In the genomic region with DNA sequence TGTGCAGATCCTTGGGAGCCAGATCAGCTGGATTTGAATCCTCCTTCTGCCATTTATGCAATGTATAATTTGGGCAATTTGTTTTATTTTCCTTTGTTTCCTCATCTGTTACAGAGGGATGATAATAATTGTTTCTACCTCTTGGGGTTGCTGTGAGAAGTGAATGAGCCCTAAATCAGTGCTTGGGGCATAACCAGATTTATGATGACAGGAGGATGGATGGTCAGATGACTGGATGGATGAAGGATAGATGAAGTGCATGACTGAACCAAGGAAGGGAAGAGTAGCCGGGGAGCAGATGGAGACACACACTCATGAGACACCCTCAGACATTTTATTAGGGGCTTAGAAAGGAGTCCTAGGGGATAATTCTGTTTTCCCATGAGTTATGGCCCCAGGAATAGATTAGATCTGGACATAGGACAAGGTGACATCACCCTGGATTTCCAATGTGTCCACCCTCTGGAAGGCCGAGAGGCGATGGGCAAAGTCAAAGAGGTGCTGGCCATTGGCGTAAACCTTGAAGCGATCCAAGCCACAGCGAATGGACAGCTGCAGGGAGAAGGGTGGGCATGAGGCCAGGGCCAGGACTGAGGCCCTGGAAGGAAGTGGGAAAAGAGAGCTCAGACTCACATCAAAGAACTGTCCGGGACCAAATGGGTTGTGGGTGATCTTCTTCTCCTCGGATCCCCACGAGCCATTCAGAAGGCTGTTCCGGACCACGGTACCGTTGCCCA, we compare ENCODE assay signal across 35 cellular contexts. TPM values are rescaled to one million over a fixed set of nuclear protein-coding genes. Genes with fewer than 3 reads are reported as not detected.
"Had no signal": no experiment of that assay in that cellular context is flagged by ENCODE, and none has a peak within 500 bp of the region (broad histone marks: within the 10 kb centered on the region; RNA-seq: fewer than 3 reads in every experiment).

No MANE protein-coding gene starts in this region.

- H3K36me3 Mint-ChIP-seq: WTC11 had no signal

- H3K27me3 ChIP-seq: ascending aorta, cardiac muscle cell, Peyer's patch had no signal

- H3K4me3 ChIP-seq: ascending aorta, cardiac muscle cell, Peyer's patch, SK-N-MC had no signal

- H3K9me3 Mint-ChIP-seq: activated CD4-positive, alpha-beta T cell treated with anti-CD3 and anti-CD28 coated beads, Interleukin-2, amount 10 ng/mL, durations not matched to agents 7 days and 5 days; activated naive CD4-positive, alpha-beta T cell treated with anti-CD3 and anti-CD28 coated beads, Interleukin-2, amount 50 U/mL, for 24 hours; activated naive CD8-positive, alpha-beta T cell treated with anti-CD3 and anti-CD28 coated beads, Interleukin-2, amount 10 ng/mL, durations not matched to agents 7 days and 5 days; activated T-cell treated with anti-CD3 and anti-CD28 coated beads, Interleukin-2, amount 50 U/mL, for 24 hours; activated T-helper 2 cell treated with anti-CD3 and anti-CD28 coated beads, Interferon-gamma antibody, Interleukin-2, Interleukin-4, amounts not matched to agents 10 μg/mL and 5 μg/mL and 100 μg/mL, durations not matched to agents 14 hours and 24 hours and 36 hours; central memory CD8-positive, alpha-beta T cell had no signal

- H3K9me3 ChIP-seq: ascending aorta, Peyer's patch had no signal

- H3K4me1 ChIP-seq: ascending aorta, Peyer's patch had no signal

- H3K4me1 Mint-ChIP-seq: WTC11 had no signal

- ATAC-seq: activated CD4-positive, alpha-beta T cell treated with anti-CD3 and anti-CD28 coated beads for 36 hours; activated CD4-positive, CD25-positive, alpha-beta regulatory T cell treated with anti-CD3 and anti-CD28 coated beads, Interleukin-2, amount 50 U/mL, for 24 hours; activated CD8-positive, alpha-beta T cell treated with anti-CD3 and anti-CD28 coated beads, Interleukin-2, amount 10 ng/mL, durations not matched to agents 7 days and 5 days; PC-3; Right ventricle myocardium inferior; WTC11 had no signal

- H3K4me3 Mint-ChIP-seq: activated CD4-positive, alpha-beta T cell treated with anti-CD3 and anti-CD28 coated beads for 36 hours; activated CD4-positive, alpha-beta T cell treated with anti-CD3 and anti-CD28 coated beads, Interleukin-2, amount 10 ng/mL, durations not matched to agents 7 days and 5 days; activated CD8-positive, alpha-beta T cell treated with anti-CD3 and anti-CD28 coated beads, Interleukin-2, amount 10 ng/mL, durations not matched to agents 7 days and 5 days; activated naive CD4-positive, alpha-beta T cell treated with anti-CD3 and anti-CD28 coated beads, Interleukin-2, amount 50 U/mL, for 24 hours; activated naive CD8-positive, alpha-beta T cell treated with anti-CD3 and anti-CD28 coated beads, Interleukin-2, amount 10 ng/mL, durations not matched to agents 7 days and 5 days; activated T-cell treated with anti-CD3 and anti-CD28 coated beads, Interleukin-2, amount 50 U/mL, for 24 hours; central memory CD8-positive, alpha-beta T cell; WTC11 had no signal

- H3K27ac Mint-ChIP-seq: activated CD4-positive, alpha-beta T cell treated with anti-CD3 and anti-CD28 coated beads for 36 hours; activated CD4-positive, alpha-beta T cell treated with anti-CD3 and anti-CD28 coated beads, Interleukin-2, amount 10 ng/mL, durations not matched to agents 7 days and 5 days; activated CD8-positive, alpha-beta T cell treated with anti-CD3 and anti-CD28 coated beads, Interleukin-2, amount 10 ng/mL, durations not matched to agents 7 days and 5 days; activated naive CD4-positive, alpha-beta T cell treated with anti-CD3 and anti-CD28 coated beads, Interleukin-2, amount 50 U/mL, for 24 hours; activated naive CD8-positive, alpha-beta T cell treated with anti-CD3 and anti-CD28 coated beads, Interleukin-2, amount 10 ng/mL, durations not matched to agents 7 days and 5 days; activated T-cell treated with anti-CD3 and anti-CD28 coated beads, Interleukin-2, amount 50 U/mL, for 24 hours; activated T-helper 2 cell treated with anti-CD3 and anti-CD28 coated beads, Interferon-gamma antibody, Interleukin-2, Interleukin-4, amounts not matched to agents 10 μg/mL and 5 μg/mL and 100 μg/mL, durations not matched to agents 14 hours and 24 hours and 36 hours; WTC11 had no signal

- DNase-seq: activated CD4-positive, alpha-beta T cell treated with anti-CD3 and anti-CD28 coated beads for 36 hours; activated CD4-positive, alpha-beta T cell treated with anti-CD3 and anti-CD28 coated beads, Interleukin-2, amount 10 ng/mL, durations not matched to agents 7 days and 5 days; activated CD4-positive, alpha-beta T cell treated with anti-CD3 and anti-CD28 coated beads, Interleukin-2, amount 50 U/mL, for 48 hours; activated CD8-positive, alpha-beta T cell treated with anti-CD3 and anti-CD28 coated beads, Interleukin-2, amount 10 ng/mL, durations not matched to agents 7 days and 5 days; activated gamma-delta T cell; activated naive CD4-positive, alpha-beta T cell treated with Interleukin-2 at 50 U/mL for 16 hours; activated naive CD8-positive, alpha-beta T cell treated with anti-CD3 and anti-CD28 coated beads, Interleukin-2, amount 10 ng/mL, durations not matched to agents 7 days and 5 days; activated T-cell treated with anti-CD3 and anti-CD28 coated beads, Interleukin-2, amount 50 U/mL, for 24 hours; amygdala; NCI-H1105; NCI-H1417 treated with DMSO at 0.1 percent for 48 hours; NCI-H1694; NCI-H1930; NCI-H2081 treated with DMSO at 0.1 percent for 48 hours; NCI-H226; NCI-H446 treated with DMSO at 0.1 percent for 48 hours; NCI-H524; NCI-H69; NK-92 treated with Interleukin-12 subunit alpha and Interleukin-12 subunit beta, amount 100 ng/mL, for 24 hours; PC-3; Peyer's patch; T1000 had no signal

- H3K27ac ChIP-seq: ascending aorta, cardiac muscle cell, Peyer's patch, RWPE1, SK-N-MC had no signal

- H3K36me3 ChIP-seq: ascending aorta, cardiac muscle cell had no signal

- H3K27me3 Mint-ChIP-seq: activated CD4-positive, alpha-beta T cell treated with anti-CD3 and anti-CD28 coated beads for 36 hours; activated CD4-positive, alpha-beta T cell treated with anti-CD3 and anti-CD28 coated beads, Interleukin-2, amount 10 ng/mL, durations not matched to agents 7 days and 5 days; activated naive CD4-positive, alpha-beta T cell treated with anti-CD3 and anti-CD28 coated beads, Interleukin-2, amount 50 U/mL, for 24 hours; activated naive CD8-positive, alpha-beta T cell treated with anti-CD3 and anti-CD28 coated beads, Interleukin-2, amount 10 ng/mL, durations not matched to agents 7 days and 5 days; activated T-cell treated with anti-CD3 and anti-CD28 coated beads, Interleukin-2, amount 50 U/mL, for 24 hours; central memory CD8-positive, alpha-beta T cell had no signal

RNA-seq across cellular contexts. Expression of a gene that starts 11.2 kb away (rescaled TPM):
- total RNA-seq: ascending aorta, MCF 10A had no signal

RNA-seq across cellular contexts. Expression of a gene that starts 12.5 kb away (rescaled TPM):
- total RNA-seq: activated CD4-positive, alpha-beta T cell treated with anti-CD3 and anti-CD28 coated beads for 36 hours; activated CD4-positive, alpha-beta T cell treated with anti-CD3 and anti-CD28 coated beads, Interleukin-2, amount 10 ng/mL, durations not matched to agents 7 days and 5 days; activated CD8-positive, alpha-beta T cell treated with anti-CD3 and anti-CD28 coated beads, Interleukin-2, amount 10 ng/mL, durations not matched to agents 7 days and 5 days; activated naive CD8-positive, alpha-beta T cell treated with anti-CD3 and anti-CD28 coated beads, Interleukin-2, amount 10 ng/mL, durations not matched to agents 7 days and 5 days; activated T-helper 2 cell treated with anti-CD3 and anti-CD28 coated beads, Interferon-gamma antibody, Interleukin-2, Interleukin-4, amounts not matched to agents 10 μg/mL and 5 μg/mL and 100 μg/mL, durations not matched to agents 14 hours and 24 hours and 36 hours; ascending aorta; cardiac muscle cell; PC-3; Peyer's patch; Right ventricle myocardium inferior; T-helper 1 cell treated with Interleukin-12 subunit alpha and Interleukin-12 subunit beta and Interleukin-4 antibody, amounts not matched to agents 30 ng/mL and 1 ng/mL, for 36 hours; T-helper 2 cell treated with Interferon-gamma antibody and Interleukin-4, amounts not matched to agents 100 ng/mL and 5 ng/mL, for 36 hours had no signal
- polyA plus RNA-seq: cardiac muscle cell had no signal

RNA-seq across cellular contexts. Expression of a gene that starts 28.2 kb away (rescaled TPM):
- total RNA-seq: activated CD4-positive, alpha-beta T cell treated with anti-CD3 and anti-CD28 coated beads for 36 hours; activated CD4-positive, alpha-beta T cell treated with anti-CD3 and anti-CD28 coated beads, Interleukin-2, amount 10 ng/mL, durations not matched to agents 7 days and 5 days; activated CD8-positive, alpha-beta T cell treated with anti-CD3 and anti-CD28 coated beads, Interleukin-2, amount 10 ng/mL, durations not matched to agents 7 days and 5 days; activated naive CD8-positive, alpha-beta T cell treated with anti-CD3 and anti-CD28 coated beads, Interleukin-2, amount 10 ng/mL, durations not matched to agents 7 days and 5 days; activated T-helper 2 cell treated with anti-CD3 and anti-CD28 coated beads, Interferon-gamma antibody, Interleukin-2, Interleukin-4, amounts not matched to agents 10 μg/mL and 5 μg/mL and 100 μg/mL, durations not matched to agents 14 hours and 24 hours and 36 hours; ascending aorta; cardiac muscle cell; PC-3; Peyer's patch; Right ventricle myocardium inferior; T-helper 1 cell treated with Interleukin-12 subunit alpha and Interleukin-12 subunit beta and Interleukin-4 antibody, amounts not matched to agents 30 ng/mL and 1 ng/mL, for 36 hours; T-helper 2 cell treated with Interferon-gamma antibody and Interleukin-4, amounts not matched to agents 100 ng/mL and 5 ng/mL, for 36 hours had no signal
- polyA plus RNA-seq: cardiac muscle cell had no signal
